21 cellular contexts compared by ENCODE assay signal in the genomic region with DNA sequence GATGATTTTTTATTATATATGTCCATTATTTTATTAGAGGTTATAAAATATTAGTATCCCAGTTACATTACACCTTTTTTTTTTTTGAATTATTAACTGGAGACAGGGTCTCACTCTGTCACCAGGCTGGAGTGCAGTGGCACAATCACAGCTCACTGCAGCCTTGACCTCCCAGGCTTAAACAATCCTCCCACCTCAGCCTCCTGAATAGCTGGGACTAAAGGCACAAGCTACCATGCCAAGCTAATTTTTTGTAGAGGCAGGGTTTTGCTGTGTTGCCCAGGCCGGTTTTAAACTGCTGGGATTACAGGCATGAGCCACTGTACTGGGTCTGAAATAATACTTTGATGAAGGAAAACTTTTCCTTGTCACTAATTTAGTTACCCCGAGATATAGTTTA.
A peak's percentile ranks its signal among the peaks of the same experiment; 100 is the strongest.
DNase-seq lines count a peak whose midpoint lies in the region; ATAC-seq, FAIRE-seq and TF ChIP-seq lines count a peak whose summit lies in the region.
"Had no signal": no experiment of that assay in that cellular context is flagged by ENCODE, and none has a peak within 500 bp of the region (broad histone marks: within the 10 kb centered on the region; RNA-seq: fewer than 3 reads in every experiment).

No MANE protein-coding gene starts in this region.

- peaks cover 49% of the 10 kb centered on the region for H3K4me1 ChIP-seq in A549
- H3K4me1 ChIP-seq in GM23338 (ENCODE audit: insufficient read depth) = no peaks in the 10 kb centered on the region
- no peaks in the 10 kb centered on the region for H3K4me1 ChIP-seq in colonic mucosa
- no peaks in the 10 kb centered on the region for H3K4me1 ChIP-seq in trophoblast cell (ENCODE audit: control insufficient read depth in 1 of 2, insufficient read depth in 2 of 2, low read length in 2 of 2)
- no peaks in the 10 kb centered on the region for H3K4me1 ChIP-seq in Peyer's patch
- H3K4me1 ChIP-seq: BE2C had no signal

- no peaks in the 10 kb centered on the region; the same call in 1 of the 2 replicates for H3K36me3 ChIP-seq in GM23338 (ENCODE audit: insufficient read depth)
- no peaks in the 10 kb centered on the region for H3K36me3 ChIP-seq in colonic mucosa
- H3K36me3 ChIP-seq in trophoblast cell (ENCODE audit: control insufficient read depth in 1 of 2, insufficient read depth in 2 of 2, low read length in 2 of 2) = peaks cover 13% of the 10 kb centered on the region in 2 experiments
- peaks cover 0 to 35% (median 0%) of the 10 kb centered on the region in 3 donors for H3K36me3 ChIP-seq in Peyer's patch

- no peak overlapping the region for H4K91ac ChIP-seq in trophoblast cell (ENCODE audit: low read depth, low read length)

- H3K18ac ChIP-seq in trophoblast cell (ENCODE audit: low read length) = no peak overlapping the region

- ATAC-seq in A549 (no peak), GM23338 (no peak)
- ATAC-seq in activated CD8-positive, alpha-beta memory T cell treated with anti-CD3 and anti-CD28 coated beads, Interleukin-2, amount 10 ng/mL, durations not matched to agents 7 days and 5 days = no peak
- ATAC-seq: CD8-positive, alpha-beta T cell had no signal

- H3K9ac ChIP-seq in colonic mucosa (ENCODE audit: low read depth in 2 of 2, low read length in 2 of 2) = no peak overlapping the region
- no peak overlapping the region for H3K9ac ChIP-seq in trophoblast cell (ENCODE audit: low read length)

- TF ChIP-seq EP300 in A549 (IDR thresholded peaks at IDR 0.05) = no peak

- H3K27me3 ChIP-seq in GM23338 (ENCODE audit: insufficient read depth) = no peaks in the 10 kb centered on the region
- no peaks in the 10 kb centered on the region for H3K27me3 ChIP-seq in colonic mucosa
- no peaks in the 10 kb centered on the region for H3K27me3 ChIP-seq in trophoblast cell (ENCODE audit: insufficient read depth, low read length)
- H3K27me3 ChIP-seq in Peyer's patch = no peaks in the 10 kb centered on the region
- H3K27me3 ChIP-seq: BE2C had no signal

- no peak for FAIRE-seq in A549 (lab: Jason Lieb, UNC)
- FAIRE-seq: D721Med, G401.6, GM12891, H1, HTR-8/SVneo had no signal

- peaks cover 14% of the 10 kb centered on the region; the same call in 2 of the 3 replicates for H3K36me3 Mint-ChIP-seq in GM23338 (ENCODE audit: low read depth)
- H3K36me3 Mint-ChIP-seq in activated CD8-positive, alpha-beta memory T cell treated with anti-CD3 and anti-CD28 coated beads, Interleukin-2, amount 10 ng/mL, durations not matched to agents 7 days and 5 days = peaks cover 33% of the 10 kb centered on the region

- no peak overlapping the region for H4K12ac ChIP-seq in trophoblast cell (ENCODE audit: low read depth, low read length)

- TF ChIP-seq CTCF in A549 (IDR thresholded peaks at IDR 0.05) (no peak), GM23338 (conservative IDR thresholded peaks at IDR 0.05; ENCODE audit: low read depth in 2 of 2) (no peak), colonic mucosa (IDR thresholded peaks at IDR 0.05) (no peak), Peyer's patch (IDR thresholded peaks at IDR 0.05) (no peak)

- no peaks in the 10 kb centered on the region for H4K20me1 ChIP-seq in GM23338 (replicated peaks; ENCODE audit: insufficient read depth)

- H3K4me3 ChIP-seq in A549 (no peak overlapping the region), GM23338 (no peak overlapping the region), colonic mucosa (no peak overlapping the region), trophoblast cell (ENCODE audit: low read depth, low read length) (no peak overlapping the region), Peyer's patch (no peak overlapping the region)
- H3K4me3 ChIP-seq: HAP-1 had no signal

- CTCF ChIA-PET in A549 (lab: Yijun Ruan, JAX) = interaction anchor here (0.6 to 3.8 kb wide), 4 partner anchors 8 to 56 kb away, joined by 3 to 13 read pairs (median 4); no protein-coding TSS in a partner anchor
- CTCF ChIA-PET in activated CD8-positive, alpha-beta memory T cell treated with anti-CD3 and anti-CD28 coated beads, Interleukin-2, amount 10 ng/mL, durations not matched to agents 7 days and 5 days (lab: Charles Lee) = interaction anchor here (0.6 to 0.7 kb wide), 3 partner anchors 17 to 148 kb away, joined by 3 read pairs; no protein-coding TSS in a partner anchor

- H3K4me2 ChIP-seq in A549 (no peak overlapping the region), GM23338 (no peak overlapping the region), trophoblast cell (ENCODE audit: low read length) (no peak overlapping the region)

- H3K27me3 Mint-ChIP-seq in GM23338 (ENCODE audit: insufficient read depth, low read depth, poor library complexity) = no peaks in the 10 kb centered on the region
- H3K27me3 Mint-ChIP-seq in activated CD8-positive, alpha-beta memory T cell treated with anti-CD3 and anti-CD28 coated beads, Interleukin-2, amount 10 ng/mL, durations not matched to agents 7 days and 5 days = no peaks in the 10 kb centered on the region

- no peak overlapping the region for H2BK5ac ChIP-seq in trophoblast cell (ENCODE audit: low read depth, low read length, poor library complexity)

- no peak for TF ChIP-seq RAD21 in A549 (conservative IDR thresholded peaks at IDR 0.05 in 1 of 2, IDR thresholded peaks at IDR 0.05 in 1 of 2)

- intact Hi-C loops in colonic mucosa (cut with DNase I) = no loop called here

- H3K9me3 ChIP-seq in A549 (no peaks in the 10 kb centered on the region), colonic mucosa (no peaks in the 10 kb centered on the region), trophoblast cell (ENCODE audit: insufficient read depth, low read depth, low read length) (no peaks in the 10 kb centered on the region), Peyer's patch (no peaks in the 10 kb centered on the region)
- H3K9me3 ChIP-seq: BE2C, HAP-1 had no signal

- no peaks in the 10 kb centered on the region; the same call in 1 of the 2 replicates for H3F3A ChIP-seq in GM23338 (replicated peaks; ENCODE audit: low read depth)

- H3K14ac ChIP-seq in trophoblast cell (ENCODE audit: low read length) = no peak overlapping the region

- 95% methylated on average over 2 of the region's 2 CpGs for WGBS in A549 (ENCODE audit: missing lambda C conversion rate)
- WGBS in trophoblast cell (ENCODE audit: extremely low coverage, insufficient coverage, insufficient read length) = no CpG with 5 or more reads among the region's 2 CpGs

- no peak overlapping the region for H3K4me3 Mint-ChIP-seq in GM23338
- no peak overlapping the region for H3K4me3 Mint-ChIP-seq in activated CD8-positive, alpha-beta memory T cell treated with anti-CD3 and anti-CD28 coated beads, Interleukin-2, amount 10 ng/mL, durations not matched to agents 7 days and 5 days
- H3K4me3 Mint-ChIP-seq: CD8-positive, alpha-beta T cell had no signal

- peaks cover 4% of the 10 kb centered on the region; the same call in 2 of the 3 replicates for H3K4me1 Mint-ChIP-seq in GM23338
- H3K4me1 Mint-ChIP-seq in activated CD8-positive, alpha-beta memory T cell treated with anti-CD3 and anti-CD28 coated beads, Interleukin-2, amount 10 ng/mL, durations not matched to agents 7 days and 5 days = peaks cover 14% of the 10 kb centered on the region

- no peak overlapping the region for H3K4ac ChIP-seq in trophoblast cell (ENCODE audit: low read depth, low read length)

- POLR2A ChIA-PET in A549 (lab: Yijun Ruan, JAX) = interaction anchor here (1.9 to 2.6 kb wide), 2 partner anchors 72 to 76 kb away, joined by 4 to 11 read pairs; no protein-coding TSS in a partner anchor

- no peaks in the 10 kb centered on the region for H3K79me2 ChIP-seq in GM23338 (replicated peaks; ENCODE audit: insufficient read depth)
- H3K79me2 ChIP-seq in trophoblast cell (ENCODE audit: control insufficient read depth, insufficient read depth, low read length, poor library complexity) = no peaks in the 10 kb centered on the region

- no peak overlapping the region for H3K27ac Mint-ChIP-seq in GM23338
- H3K27ac Mint-ChIP-seq in activated CD8-positive, alpha-beta memory T cell treated with anti-CD3 and anti-CD28 coated beads, Interleukin-2, amount 10 ng/mL, durations not matched to agents 7 days and 5 days = no peak overlapping the region
- H3K27ac Mint-ChIP-seq: CD8-positive, alpha-beta T cell had no signal

- TF ChIP-seq POLR2A in A549 (IDR thresholded peaks at IDR 0.05; ENCODE audit: low read length) (no peak), Peyer's patch (IDR thresholded peaks at IDR 0.05) (no peak)

- H3K27ac ChIP-seq in A549 (peak overlapping the region; percentile 71 to 84), GM23338 (ENCODE audit: low read depth) (peak overlapping the region; percentile 3; the same call in 1 of the 2 replicates), colonic mucosa (peak overlapping the region; percentile 4), trophoblast cell (ENCODE audit: low read depth, low read length) (no peak overlapping the region), Peyer's patch (no peak overlapping the region)
- H3K27ac ChIP-seq: C4-2B had no signal

- H2BK120ac ChIP-seq in trophoblast cell (ENCODE audit: insufficient read depth, low read length, poor library complexity) = no peak overlapping the region

- no peaks in the 10 kb centered on the region for H3K9me2 ChIP-seq in GM23338 (ENCODE audit: insufficient read depth)

- no peak overlapping the region for H2AK5ac ChIP-seq in trophoblast cell (ENCODE audit: low read length)

- DNase-seq in A549 (ENCODE audit: low read depth in 1 of 2, low spot score in 1 of 2) (no peak), GM23338 (ENCODE audit: low spot score) (no peak), colonic mucosa (no peak), trophoblast cell (no peak), Peyer's patch (no peak), NK-92 (lab: John Stamatoyannopoulos, UW; ENCODE audit: unreplicated experiment) (no peak), NCI-H2171 (lab: John Stamatoyannopoulos, UW) (no peak)
- no peak for DNase-seq in activated CD8-positive, alpha-beta memory T cell treated with anti-CD3 and anti-CD28 coated beads, Interleukin-2, amount 10 ng/mL, durations not matched to agents 7 days and 5 days
- DNase-seq: BE2C; CD8-positive, alpha-beta T cell; COR-L47; DMS153; DMS79 treated with DMSO at 0.1 percent for 48 hours; EL had no signal

- no peaks in the 10 kb centered on the region for H3K79me1 ChIP-seq in trophoblast cell (ENCODE audit: low read length)

- no peak overlapping the region for H2AFZ ChIP-seq in GM23338
- no peak overlapping the region for H2AFZ ChIP-seq in trophoblast cell (ENCODE audit: insufficient read depth, low read length, poor library complexity)

- H3K23ac ChIP-seq in trophoblast cell (ENCODE audit: low read length) = no peak overlapping the region

- H2BK12ac ChIP-seq in trophoblast cell (ENCODE audit: low read length) = no peak overlapping the region

- peak overlapping the region; percentile 10 for H4K8ac ChIP-seq in trophoblast cell (ENCODE audit: low read depth, low read length)

- H3K9me3 Mint-ChIP-seq in GM23338 = no peaks in the 10 kb centered on the region
- no peaks in the 10 kb centered on the region for H3K9me3 Mint-ChIP-seq in activated CD8-positive, alpha-beta memory T cell treated with anti-CD3 and anti-CD28 coated beads, Interleukin-2, amount 10 ng/mL, durations not matched to agents 7 days and 5 days (ENCODE audit: low read depth)
- H3K9me3 Mint-ChIP-seq: CD8-positive, alpha-beta T cell had no signal

TF ChIP-seq in A549, 52 proteins besides CTCF, POLR2A, EP300 and RAD21 (continues in another document):
- TF ChIP-seq TFCP2L1 (CRISPR knock-in tag; IDR thresholded peaks at IDR 0.05) (no peak), GATA3 (IDR thresholded peaks at IDR 0.05; ENCODE audit: borderline replicate concordance) (no peak)

TF ChIP-seq in GM23338, 12 proteins besides CTCF, POLR2A, EP300 and RAD21 (continues in another document):
- TF ChIP-seq NANOG (IDR thresholded peaks at IDR 0.05; ENCODE audit: borderline replicate concordance) (no peak), ZNF331 (CRISPR knock-in tag; IDR thresholded peaks at IDR 0.05; ENCODE audit: low read depth) (no peak)

Comparison
In these comparisons a context has a peak if more than half of its experiments do, and no peak if none do; other contexts are left out.
1. H3K27ac ChIP-seq: peak in A549 (2 of 2), GM23338 (single experiment) and colonic mucosa (single experiment); none in trophoblast cell (single experiment) and Peyer's patch (0 of 4).